Comparison of ENCODE assay signal across 8 cellular contexts in genomic region chr2:241036397-241036963, GRCh38. TPM values are rescaled to one million over a fixed set of nuclear protein-coding genes. Genes with fewer than 3 reads are reported as not detected.
DNase-seq lines count a peak whose midpoint lies in the region; ATAC-seq and TF ChIP-seq lines count a peak whose summit lies in the region.

No MANE protein-coding gene starts in this region.

- peaks cover 0 to 5% (median 0%) of the 10 kb centered on the region in 7 donors for H3K27me3 ChIP-seq in spleen (replicated peaks in 1 of 7)

- peak; percentile 17 for DNase-seq in A172 (ENCODE audit: low spot score)
- peak; percentile 63 for DNase-seq in HuH-7.5 (ENCODE audit: low spot score)
- DNase-seq in activated CD8-positive, alpha-beta memory T cell treated with anti-CD3 and anti-CD28 coated beads, Interleukin-2, amount 50 U/mL, for 48 hours: peak; percentile 76
- DNase-seq in glomerular visceral epithelial cell (ENCODE audit: extremely low spot score): peak; percentile 58
- peak; percentile 87 for DNase-seq in spleen
- no peak for DNase-seq in AG08396 (ENCODE audit: low spot score)
- DNase-seq in midbrain (lab: John Stamatoyannopoulos, UW): no peak

- peak overlapping the region in 7 of 8 donors; percentile 31 to 79 (median 49) for H3K27ac ChIP-seq in spleen

- ATAC-seq in GM19467 (IDR thresholded peaks at IDR 0.05; ENCODE audit: unreplicated experiment): peak; percentile 76

- H3K4me1 ChIP-seq in spleen: peaks cover 0 to 40% (median 30%) of the 10 kb centered on the region in 6 donors

- intact Hi-C loops in spleen (cut with DNase I; ENCODE audit: low total_unique reads): no loop called here

- no peaks in the 10 kb centered on the region for H3K9me3 ChIP-seq in spleen

- peaks cover 0 to 72% (median 6%) of the 10 kb centered on the region in 6 donors for H3K36me3 ChIP-seq in spleen

- H3K4me3 ChIP-seq in spleen: peak overlapping the region; percentile 30 to 74 (median 38)

- TF ChIP-seq POLR2A in spleen (IDR thresholded peaks at IDR 0.05): no peak

- 39 to 65% (median 44%) methylated on average over 9 to 36 of the region's 36 CpGs for WGBS in spleen, 5 donors

- TF ChIP-seq CTCF in spleen (IDR thresholded peaks at IDR 0.05 in 8 of 11, conservative IDR thresholded peaks at IDR 0.05 in 3 of 11): no peak

RNA-seq across cellular contexts. Expression of gene SNED1, which starts 38.1 kb away (rescaled TPM):
- 2.5 and 5.2 TPM in 2 replicates for total RNA-seq in A172 (2014; rRNA removed; shearing (Covaris generic))
- total RNA-seq in spleen: 10 to 100 TPM; 41.2 to 85.3 (median 66.2) TPM
- polyA plus RNA-seq in spleen: 1 to 10 TPM; 2.6 to 9.5 (median 4.6) TPM

Comparison
In these comparisons a context has a peak if more than half of its experiments do, and no peak if none do; other contexts are left out.
1. DNase-seq: peak in A172 (single experiment), HuH-7.5 (single experiment), activated CD8-positive, alpha-beta memory T cell treated with anti-CD3 and anti-CD28 coated beads, Interleukin-2, amount 50 U/mL, for 48 hours (single experiment), glomerular visceral epithelial cell (single experiment) and spleen (single experiment); none in AG08396 (single experiment) and midbrain (single experiment).